In the genomic region with DNA sequence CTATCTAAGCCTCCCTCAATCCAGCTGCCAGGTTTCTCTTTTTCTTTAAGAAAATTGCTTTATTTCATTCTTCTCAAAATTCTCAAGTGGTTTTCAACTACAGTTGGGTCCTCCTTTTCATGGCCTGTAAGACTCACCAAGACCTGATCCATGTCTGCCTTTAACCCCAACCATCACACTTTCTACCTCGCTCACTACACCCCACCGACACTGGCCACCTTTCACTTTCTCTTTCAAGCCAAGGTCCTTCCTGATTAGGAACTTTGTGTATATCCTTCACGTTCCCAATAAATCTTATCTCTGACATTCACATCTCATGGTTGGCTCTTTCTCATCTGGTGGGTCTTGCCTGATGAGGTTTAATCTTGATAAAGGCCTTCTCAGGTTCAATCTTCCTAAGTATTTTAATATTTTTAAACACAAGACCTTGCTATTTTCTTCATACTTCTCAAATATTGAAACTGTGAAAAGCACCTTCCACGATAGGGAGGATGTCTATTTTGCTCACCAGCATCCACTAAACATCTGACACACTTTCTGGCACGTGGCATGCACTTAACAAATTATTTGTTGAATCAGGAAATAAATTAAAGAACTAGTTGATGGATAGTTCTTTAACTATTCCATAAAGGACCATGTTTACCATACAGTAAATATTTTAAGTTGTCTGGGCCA, we compare ENCODE assay signal across 10 cellular contexts.
DNase-seq lines count a peak whose midpoint lies in the region; ATAC-seq and TF ChIP-seq lines count a peak whose summit lies in the region.
"Had no signal": no experiment of that assay in that cellular context is flagged by ENCODE, and none has a peak within 500 bp of the region (broad histone marks: within the 10 kb centered on the region; RNA-seq: fewer than 3 reads in every experiment).

No MANE protein-coding gene starts in this region.

- peak overlapping the region; percentile 66 to 71 for H3K27ac Mint-ChIP-seq in activated naive CD4-positive, alpha-beta T cell treated with anti-CD3 and anti-CD28 coated beads, Interleukin-2, amount 50 U/mL, for 72 hours

- no peak overlapping the region for H3K27ac ChIP-seq in vagina
- H3K27ac ChIP-seq: epithelial cell of prostate, lower lobe of right lung had no signal

- no peaks in the 10 kb centered on the region for H3K36me3 Mint-ChIP-seq in activated naive CD4-positive, alpha-beta T cell treated with anti-CD3 and anti-CD28 coated beads, Interleukin-2, amount 50 U/mL, for 72 hours

- ATAC-seq in GM18502 (IDR thresholded peaks at IDR 0.05; ENCODE audit: poor library complexity, unreplicated experiment) (peak; percentile 91), GM19468 (IDR thresholded peaks at IDR 0.05; ENCODE audit: extremely low read depth, unreplicated experiment) (peak; percentile 75), HG03108 (IDR thresholded peaks at IDR 0.05; ENCODE audit: unreplicated experiment) (peak; percentile 84), omental fat pad (ENCODE audit: low FRiP score) (no peak)
- peak in 1 of 2 donors; percentile 55 for ATAC-seq in activated naive CD4-positive, alpha-beta T cell treated with anti-CD3 and anti-CD28 coated beads, Interleukin-2, amount 50 U/mL, for 72 hours
- ATAC-seq: lower lobe of right lung had no signal

- H3K4me3 ChIP-seq in vagina: no peak overlapping the region
- H3K4me3 ChIP-seq: lower lobe of right lung had no signal

- H3K36me3 ChIP-seq in vagina: no peaks in the 10 kb centered on the region
- H3K36me3 ChIP-seq: lower lobe of right lung had no signal

- intact Hi-C loops in vagina (cut with DNase I): no loop called here

- TF ChIP-seq CTCF in vagina (IDR thresholded peaks at IDR 0.05) (no peak), omental fat pad (IDR thresholded peaks at IDR 0.05) (no peak)

- H3K27me3 ChIP-seq in vagina: no peaks in the 10 kb centered on the region

- H3K9me3 Mint-ChIP-seq in activated naive CD4-positive, alpha-beta T cell treated with anti-CD3 and anti-CD28 coated beads, Interleukin-2, amount 50 U/mL, for 72 hours: peaks cover 0 to 3% of the 10 kb centered on the region in 2 donors

- no peak for DNase-seq in activated naive CD4-positive, alpha-beta T cell treated with anti-CD3 and anti-CD28 coated beads, Interleukin-2, amount 50 U/mL, for 72 hours (ENCODE audit: low spot score in 2 of 2)
- DNase-seq in vagina (ENCODE audit: extremely low spot score in 2 of 2) (no peak), midbrain (lab: John Stamatoyannopoulos, UW) (no peak), SIG-M5 treated with dmso at 0.1 percent for 504 hours (lab: John Stamatoyannopoulos, UW; ENCODE audit: unreplicated experiment) (no peak), omental fat pad (ENCODE audit: low spot score) (no peak)
- DNase-seq: lower lobe of right lung had no signal

- no peak for TF ChIP-seq POLR2A in vagina (IDR thresholded peaks at IDR 0.05)

- no peaks in the 10 kb centered on the region for H3K4me1 ChIP-seq in vagina
- H3K4me1 ChIP-seq: lower lobe of right lung had no signal

- no peaks in the 10 kb centered on the region for H3K9me3 ChIP-seq in vagina
- H3K9me3 ChIP-seq: lower lobe of right lung had no signal
